In genomic region chr19:49690073-49690655, GRCh38 we compare ENCODE assay signal across 1 cellular context.
TF ChIP-seq lines count a peak whose summit lies in the region.

No MANE protein-coding gene starts in this region.

TF ChIP-seq in GM23338, 12 proteins besides CTCF, POLR2A, EP300 and RAD21 (continued from another document):
- no peak for TF ChIP-seq ZNF462 (CRISPR knock-in tag; IDR thresholded peaks at IDR 0.05)
